In genomic region chr12:16019131-16019530, GRCh38 we compare ENCODE assay signal across 16 cellular contexts.
DNase-seq lines count a peak whose midpoint lies in the region; ATAC-seq and TF ChIP-seq lines count a peak whose summit lies in the region.
"Had no signal": no experiment of that assay in that cellular context is flagged by ENCODE, and none has a peak within 500 bp of the region (broad histone marks: within the 10 kb centered on the region; RNA-seq: fewer than 3 reads in every experiment).

No MANE protein-coding gene starts in this region.

- TF ChIP-seq CTCF in MM.1S (IDR thresholded peaks at IDR 0.05; ENCODE audit: low read length) (no peak), fibroblast of the aortic adventitia (IDR thresholded peaks at IDR 0.05; ENCODE audit: insufficient read depth, low read length) (no peak)

- H3K4me3 Mint-ChIP-seq in stimulated activated naive CD8-positive, alpha-beta T cell treated with anti-CD3 and anti-CD28 coated beads, Interleukin-15, amount 100 ng/mL, for 72 hours = no peak overlapping the region
- H3K4me3 Mint-ChIP-seq: CD4-positive, alpha-beta memory T cell; H9 had no signal

- no peak overlapping the region for H3K4me3 ChIP-seq in MM.1S (ENCODE audit: low read length)
- H3K4me3 ChIP-seq in fibroblast of the aortic adventitia (ENCODE audit: low read depth, low read length) = no peak overlapping the region
- H3K4me3 ChIP-seq in skeletal muscle satellite cell (ENCODE audit: low read length) = no peak overlapping the region
- H3K4me3 ChIP-seq in mesendoderm (ENCODE audit: low read length) = no peak overlapping the region

- no peaks in the 10 kb centered on the region for H3K79me1 ChIP-seq in mesendoderm (ENCODE audit: low read length)

- H3K27me3 ChIP-seq in MM.1S (replicated peaks; ENCODE audit: insufficient read depth, low read length) = no peaks in the 10 kb centered on the region
- H3K27me3 ChIP-seq in skeletal muscle satellite cell (ENCODE audit: control insufficient read depth, insufficient read depth, low read length) = no peaks in the 10 kb centered on the region
- no peaks in the 10 kb centered on the region for H3K27me3 ChIP-seq in mesendoderm (ENCODE audit: insufficient read depth, low read length, poor library complexity)
- H3K27me3 ChIP-seq: BE2C had no signal

- no peaks in the 10 kb centered on the region for H3K36me3 ChIP-seq in MM.1S (replicated peaks; ENCODE audit: insufficient read depth, low read length)
- peaks cover 9% of the 10 kb centered on the region for H3K36me3 ChIP-seq in skeletal muscle satellite cell (ENCODE audit: insufficient read depth, low read length)
- no peaks in the 10 kb centered on the region for H3K36me3 ChIP-seq in mesendoderm (ENCODE audit: control insufficient read depth, insufficient read depth, low read length)
- H3K36me3 ChIP-seq: BE2C had no signal

- no peaks in the 10 kb centered on the region for H3K9me2 ChIP-seq in MM.1S (replicated peaks; ENCODE audit: insufficient read depth, low read length)

- H3K23ac ChIP-seq in mesendoderm (ENCODE audit: low read length) = no peak overlapping the region

- peak; percentile 66 for DNase-seq in EH (ENCODE audit: low read depth)
- no peak for DNase-seq in MM.1S
- DNase-seq in fibroblast of the aortic adventitia (ENCODE audit: low read depth) = peak; percentile 4
- no peak for DNase-seq in NCI-H526 (lab: John Stamatoyannopoulos, UW)
- DNase-seq in stimulated activated naive CD8-positive, alpha-beta T cell treated with anti-CD3 and anti-CD28 coated beads, Interleukin-15, amount 100 ng/mL, for 72 hours = no peak
- no peak for DNase-seq in mesendoderm
- DNase-seq: ACHN; BE2C; CD4-positive, alpha-beta memory T cell; DMS79 treated with DMSO at 0.1 percent for 48 hours; GDM1; GOT3; H9; KBM-7 had no signal

- no peak overlapping the region for H2AFZ ChIP-seq in MM.1S (ENCODE audit: low read length)

- no peak for ATAC-seq in stimulated activated naive CD8-positive, alpha-beta T cell treated with anti-CD3 and anti-CD28 coated beads, Interleukin-15, amount 100 ng/mL, for 72 hours

- no peak overlapping the region for H3K4ac ChIP-seq in mesendoderm (ENCODE audit: low read depth, low read length)

- H3K79me2 ChIP-seq in MM.1S (ENCODE audit: low read length) = no peaks in the 10 kb centered on the region
- H3K79me2 ChIP-seq in mesendoderm (ENCODE audit: control insufficient read depth, insufficient read depth, low read length) = no peaks in the 10 kb centered on the region

- no peak overlapping the region for H3K9ac ChIP-seq in MM.1S (ENCODE audit: low read length)
- H3K9ac ChIP-seq in skeletal muscle satellite cell (ENCODE audit: low read depth, low read length) = peak overlapping the region; percentile 3
- H3K9ac ChIP-seq in mesendoderm (ENCODE audit: low read length) = no peak overlapping the region

- no peak overlapping the region for H2AK5ac ChIP-seq in mesendoderm (ENCODE audit: low read length)

- H3K9me3 ChIP-seq in MM.1S (replicated peaks; ENCODE audit: insufficient read depth, low read length) (no peaks in the 10 kb centered on the region), skeletal muscle satellite cell (replicated peaks; ENCODE audit: low read length) (no peaks in the 10 kb centered on the region)
- H3K9me3 ChIP-seq: BE2C had no signal

- no peak overlapping the region for H3K56ac ChIP-seq in mesendoderm (ENCODE audit: low read length)

- no peak overlapping the region for H3K27ac ChIP-seq in MM.1S (ENCODE audit: low read length)
- no peak overlapping the region for H3K27ac ChIP-seq in mesendoderm (ENCODE audit: low read depth, low read length)
- H3K27ac ChIP-seq: C4-2B had no signal

- H3K4me2 ChIP-seq in MM.1S (ENCODE audit: low read depth, low read length) (peak overlapping the region; percentile 45), skeletal muscle satellite cell (ENCODE audit: low read length) (no peak overlapping the region), mesendoderm (ENCODE audit: low read length) (no peak overlapping the region)

- no peaks in the 10 kb centered on the region for H3K4me1 Mint-ChIP-seq in stimulated activated naive CD8-positive, alpha-beta T cell treated with anti-CD3 and anti-CD28 coated beads, Interleukin-15, amount 100 ng/mL, for 72 hours
- H3K4me1 Mint-ChIP-seq: CD4-positive, alpha-beta memory T cell; H9 had no signal

- H3K9me3 Mint-ChIP-seq in stimulated activated naive CD8-positive, alpha-beta T cell treated with anti-CD3 and anti-CD28 coated beads, Interleukin-15, amount 100 ng/mL, for 72 hours = peaks cover 22 to 48% of the 10 kb centered on the region in 2 donors

- H4K8ac ChIP-seq in mesendoderm (ENCODE audit: low read depth, low read length) = no peak overlapping the region

- H2BK15ac ChIP-seq in mesendoderm (replicated peaks; ENCODE audit: low read depth) = no peak overlapping the region

- no peaks in the 10 kb centered on the region for H3F3A ChIP-seq in MM.1S (ENCODE audit: insufficient read depth, low read length)

- peak overlapping the region in 1 of 2 donors; percentile 61 for H3K27ac Mint-ChIP-seq in stimulated activated naive CD8-positive, alpha-beta T cell treated with anti-CD3 and anti-CD28 coated beads, Interleukin-15, amount 100 ng/mL, for 72 hours
- H3K27ac Mint-ChIP-seq: H9 had no signal

- H3K27me3 Mint-ChIP-seq in stimulated activated naive CD8-positive, alpha-beta T cell treated with anti-CD3 and anti-CD28 coated beads, Interleukin-15, amount 100 ng/mL, for 72 hours = no peaks in the 10 kb centered on the region
- H3K27me3 Mint-ChIP-seq: CD4-positive, alpha-beta memory T cell had no signal

- H4K5ac ChIP-seq in mesendoderm (ENCODE audit: low read length) = no peak overlapping the region

- H3K4me1 ChIP-seq in MM.1S (ENCODE audit: low read length) = peaks cover 26% of the 10 kb centered on the region
- H3K4me1 ChIP-seq in skeletal muscle satellite cell (ENCODE audit: control insufficient read depth, insufficient read depth, low read length) = peaks cover 8% of the 10 kb centered on the region
- no peaks in the 10 kb centered on the region for H3K4me1 ChIP-seq in mesendoderm (ENCODE audit: control insufficient read depth, low read depth, low read length)
- H3K4me1 ChIP-seq: BE2C had no signal

- H3K18ac ChIP-seq in mesendoderm (ENCODE audit: low read length) = no peak overlapping the region

- H2BK5ac ChIP-seq in mesendoderm (ENCODE audit: low read length) = no peak overlapping the region

- no peak overlapping the region for H2BK120ac ChIP-seq in mesendoderm (ENCODE audit: low read depth, low read length)

- H4K20me1 ChIP-seq in MM.1S (ENCODE audit: insufficient read depth, low read length) = no peaks in the 10 kb centered on the region

Comparison
In these comparisons a context has a peak if more than half of its experiments do, and no peak if none do; other contexts are left out.
1. DNase-seq: peak in EH (single experiment) and fibroblast of the aortic adventitia (single experiment); none in MM.1S (single experiment), NCI-H526 (0 of 2), stimulated activated naive CD8-positive, alpha-beta T cell treated with anti-CD3 and anti-CD28 coated beads, Interleukin-15, amount 100 ng/mL, for 72 hours (0 of 2) and mesendoderm (single experiment).